18 cellular contexts compared by ENCODE assay signal in genomic region chr21:26123012-26123411, GRCh38. TPM values are rescaled to one million over a fixed set of nuclear protein-coding genes. Genes with fewer than 3 reads are reported as not detected.
DNase-seq lines count a peak whose midpoint lies in the region; ATAC-seq, FAIRE-seq and TF ChIP-seq lines count a peak whose summit lies in the region.
"Had no signal": no experiment of that assay in that cellular context is flagged by ENCODE, and none has a peak within 500 bp of the region (broad histone marks: within the 10 kb centered on the region; RNA-seq: fewer than 3 reads in every experiment).

No MANE protein-coding gene starts in this region.

- TF ChIP-seq CTCF in HFFc6 (IDR thresholded peaks at IDR 0.05) (no peak), VCaP (conservative IDR thresholded peaks at IDR 0.05) (no peak), fibroblast of villous mesenchyme (IDR thresholded peaks at IDR 0.05; ENCODE audit: insufficient read depth, low read depth, low read length) (no peak), pancreas (IDR thresholded peaks at IDR 0.05) (no peak), GM20000 (IDR thresholded peaks at IDR 0.05; ENCODE audit: extremely low read depth, missing control alignments) (no peak)

- H3K4me3 ChIP-seq in fibroblast of villous mesenchyme (ENCODE audit: low read depth, low read length): no peak overlapping the region
- H3K4me3 ChIP-seq in pancreas: no peak overlapping the region

- H3K27ac Mint-ChIP-seq in HFFc6: peak overlapping the region; percentile 42; the same call in 1 of the 2 replicates
- H3K27ac Mint-ChIP-seq: CD14-positive monocyte had no signal

- H3K36me3 Mint-ChIP-seq in HFFc6 (ENCODE audit: low read depth): peaks cover 8% of the 10 kb centered on the region; the same call in 1 of the 2 replicates

- intact Hi-C loops in pancreas (cut with DNase I): no loop called here

- ATAC-seq in pancreas (no peak), HG03520 (IDR thresholded peaks at IDR 0.05; ENCODE audit: unreplicated experiment) (no peak), GM21825 (IDR thresholded peaks at IDR 0.05; ENCODE audit: unreplicated experiment) (no peak)
- ATAC-seq: HCT116 had no signal

- peaks cover 32 to 54% (median 37%) of the 10 kb centered on the region in 3 donors for H3K4me1 ChIP-seq in pancreas

- H3K4me3 Mint-ChIP-seq in HFFc6: no peak overlapping the region
- H3K4me3 Mint-ChIP-seq: CD14-positive monocyte had no signal

- H3K27me3 ChIP-seq in pancreas: no peaks in the 10 kb centered on the region

- peaks cover 56% of the 10 kb centered on the region for H3K4me1 Mint-ChIP-seq in HFFc6 (ENCODE audit: low read depth)

- H3K27ac ChIP-seq in VCaP: peak overlapping the region; percentile 86
- no peak overlapping the region for H3K27ac ChIP-seq in pancreas
- H3K27ac ChIP-seq: KMS-11 had no signal

- peaks cover 3% of the 10 kb centered on the region for H3K27me3 Mint-ChIP-seq in HFFc6 (ENCODE audit: insufficient read depth)

- no peaks in the 10 kb centered on the region for H3K9me3 ChIP-seq in pancreas

- 4 to 14% methylated on average over 1 of the region's 1 CpG for WGBS in pancreas, 2 donors

- DNase-seq in HFFc6: no peak
- peak; percentile 67 for DNase-seq in fibroblast of villous mesenchyme (ENCODE audit: low read depth)
- DNase-seq in pancreas: no peak
- DNase-seq in GM20000 (ENCODE audit: low spot score): no peak
- no peak for DNase-seq in activated CD4-positive, alpha-beta T cell treated with anti-CD3 and anti-CD28 coated beads for 1 hour
- DNase-seq: COR-L47, NCI-H1048, NCI-H1436 treated with DMSO at 0.1 percent for 48 hours, NCI-H2029 treated with DMSO at 0.1 percent for 48 hours, NCI-H2171 treated with DMSO at 0.1 percent for 48 hours, NCI-H774, RPMI8226 had no signal

- H3K36me3 ChIP-seq in pancreas: no peaks in the 10 kb centered on the region

- H3K9me3 Mint-ChIP-seq in HFFc6: no peaks in the 10 kb centered on the region
- H3K9me3 Mint-ChIP-seq: CD14-positive monocyte had no signal

- peak; percentile 5 for FAIRE-seq in pancreas (lab: Jason Lieb, UNC)

RNA-seq across cellular contexts. Expression of gene APP, which starts 47.6 kb away (rescaled TPM):
- 100 to 1,000 TPM; 396 to 438 (median 425) TPM for total RNA-seq in HFFc6 (2021; fragmentation: NEBNext Ultra II Directional; extraction: Animal tissue kit (Norgen Biotek cat#: 25700))
- total RNA-seq in fibroblast of villous mesenchyme: 353 and 376 TPM in 2 replicates
- total RNA-seq in pancreas: 100 to 1,000 TPM; 156 to 372 (median 180) TPM
- polyA plus RNA-seq in pancreas: 100 to 1,000 TPM in 1 of 2 donors, 10 to 100 TPM in 1; 50.7 to 164 TPM
